22 cellular contexts compared by ENCODE assay signal in the genomic region with DNA sequence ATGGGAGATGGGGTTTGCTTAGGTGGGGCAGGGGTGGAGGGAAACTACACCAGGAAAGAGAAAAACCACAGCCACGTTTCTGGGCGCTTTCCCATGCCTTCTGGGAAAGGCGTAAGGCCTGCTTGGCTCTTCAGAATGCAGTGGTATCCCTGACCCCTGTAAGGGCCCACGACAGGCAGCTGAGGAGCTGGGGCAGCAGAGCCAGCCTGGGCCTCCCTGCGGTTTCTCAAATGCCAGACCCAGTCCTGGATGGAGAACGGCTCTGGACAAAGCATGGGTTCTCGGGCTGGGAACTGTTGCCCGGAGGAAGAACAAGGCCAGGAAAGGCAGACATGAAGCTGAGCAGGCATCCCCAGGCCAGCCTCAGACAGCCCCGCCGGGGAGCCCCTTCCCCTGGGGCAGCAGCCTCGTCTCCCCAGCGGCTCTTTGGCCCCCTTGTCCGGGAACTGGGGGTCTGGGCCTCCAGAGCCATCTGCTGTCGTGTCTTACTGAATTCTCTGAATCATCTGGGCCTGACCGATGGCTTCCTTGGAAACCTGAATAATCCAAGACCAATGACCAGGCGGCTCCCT.
"Had no signal": no experiment of that assay in that cellular context is flagged by ENCODE, and none has a peak within 500 bp of the region (broad histone marks: within the 10 kb centered on the region; RNA-seq: fewer than 3 reads in every experiment).

No MANE protein-coding gene starts in this region.

- H3K27ac ChIP-seq: body of pancreas, gastrocnemius medialis, ovary, prostate gland, testis, transverse colon, uterus had no signal

- DNase-seq: activated CD4-positive, alpha-beta T cell treated with anti-CD3 and anti-CD28 coated beads for 36 hours; activated CD4-positive, CD25-positive, alpha-beta regulatory T cell; activated CD8-positive, alpha-beta memory T cell treated with anti-CD3 and anti-CD28 coated beads, Interleukin-2, amount 10 ng/mL, durations not matched to agents 7 days and 5 days; activated CD8-positive, alpha-beta T cell treated with anti-CD3 and anti-CD28 coated beads, Interleukin-2, amount 10 ng/mL, durations not matched to agents 7 days and 5 days; activated T-cell treated with anti-CD3 and anti-CD28 coated beads, Interleukin-2, amount 50 U/mL, for 48 hours; body of pancreas; effector memory CD4-positive, alpha-beta T cell; erythroblast; gastrocnemius medialis; hippocampal formation; left colon; mammary epithelial cell; natural killer cell; ovary; stimulated activated naive CD4-positive, alpha-beta T cell; T-cell; testis; transverse colon; uterus had no signal

- ATAC-seq: activated CD4-positive, alpha-beta T cell treated with anti-CD3 and anti-CD28 coated beads for 36 hours; activated CD8-positive, alpha-beta memory T cell treated with anti-CD3 and anti-CD28 coated beads, Interleukin-2, amount 10 ng/mL, durations not matched to agents 7 days and 5 days; activated CD8-positive, alpha-beta T cell treated with anti-CD3 and anti-CD28 coated beads, Interleukin-2, amount 10 ng/mL, durations not matched to agents 7 days and 5 days; body of pancreas; gastrocnemius medialis; left colon; natural killer cell; T-cell had no signal

- H3K4me1 ChIP-seq: body of pancreas, gastrocnemius medialis, prostate gland, transverse colon, uterus had no signal

- H3K27me3 ChIP-seq: body of pancreas, gastrocnemius medialis, ovary, testis, transverse colon, uterus had no signal

- H3K36me3 Mint-ChIP-seq: activated CD8-positive, alpha-beta memory T cell treated with anti-CD3 and anti-CD28 coated beads, Interleukin-2, amount 10 ng/mL, durations not matched to agents 7 days and 5 days; activated naive CD4-positive, alpha-beta T cell treated with anti-CD3 and anti-CD28 coated beads, Interleukin-2, amount 50 U/mL, for 24 hours; natural killer cell; T-cell had no signal

- H3K9me3 ChIP-seq: body of pancreas, gastrocnemius medialis, ovary, prostate gland, testis, transverse colon, uterus had no signal

- H3K36me3 ChIP-seq: gastrocnemius medialis, ovary, prostate gland, transverse colon, uterus had no signal

- H3K4me3 ChIP-seq: body of pancreas, gastrocnemius medialis, ovary, prostate gland, testis, transverse colon, uterus had no signal

- H3K27ac Mint-ChIP-seq: activated CD4-positive, alpha-beta T cell treated with anti-CD3 and anti-CD28 coated beads for 36 hours; activated CD8-positive, alpha-beta memory T cell treated with anti-CD3 and anti-CD28 coated beads, Interleukin-2, amount 10 ng/mL, durations not matched to agents 7 days and 5 days; activated CD8-positive, alpha-beta T cell treated with anti-CD3 and anti-CD28 coated beads, Interleukin-2, amount 10 ng/mL, durations not matched to agents 7 days and 5 days; activated T-helper 2 cell treated with anti-CD3 and anti-CD28 coated beads, Interferon-gamma antibody, Interleukin-2, Interleukin-4, amounts not matched to agents 10 μg/mL and 5 μg/mL and 100 μg/mL, durations not matched to agents 14 hours and 24 hours and 36 hours; natural killer cell; T-cell had no signal

- H3K9me3 Mint-ChIP-seq: activated naive CD4-positive, alpha-beta T cell treated with anti-CD3 and anti-CD28 coated beads, Interleukin-2, amount 50 U/mL, for 24 hours; activated T-helper 2 cell treated with anti-CD3 and anti-CD28 coated beads, Interferon-gamma antibody, Interleukin-2, Interleukin-4, amounts not matched to agents 10 μg/mL and 5 μg/mL and 100 μg/mL, durations not matched to agents 14 hours and 24 hours and 36 hours; natural killer cell; T-cell had no signal

- H3K4me3 Mint-ChIP-seq: activated CD4-positive, alpha-beta T cell treated with anti-CD3 and anti-CD28 coated beads for 36 hours; activated CD8-positive, alpha-beta memory T cell treated with anti-CD3 and anti-CD28 coated beads, Interleukin-2, amount 10 ng/mL, durations not matched to agents 7 days and 5 days; activated CD8-positive, alpha-beta T cell treated with anti-CD3 and anti-CD28 coated beads, Interleukin-2, amount 10 ng/mL, durations not matched to agents 7 days and 5 days; activated naive CD4-positive, alpha-beta T cell treated with anti-CD3 and anti-CD28 coated beads, Interleukin-2, amount 50 U/mL, for 24 hours; natural killer cell; T-cell had no signal

- H3K4me1 Mint-ChIP-seq: activated CD4-positive, alpha-beta T cell treated with anti-CD3 and anti-CD28 coated beads for 36 hours had no signal

- H3K27me3 Mint-ChIP-seq: activated CD4-positive, alpha-beta T cell treated with anti-CD3 and anti-CD28 coated beads for 36 hours; activated CD8-positive, alpha-beta memory T cell treated with anti-CD3 and anti-CD28 coated beads, Interleukin-2, amount 10 ng/mL, durations not matched to agents 7 days and 5 days; activated naive CD4-positive, alpha-beta T cell treated with anti-CD3 and anti-CD28 coated beads, Interleukin-2, amount 50 U/mL, for 24 hours; T-cell had no signal
